Comparison of ENCODE assay signal across 12 cellular contexts in genomic region chr14:90510208-90510607, GRCh38.
DNase-seq lines count a peak whose midpoint lies in the region; ATAC-seq and TF ChIP-seq lines count a peak whose summit lies in the region.
"Had no signal": no experiment of that assay in that cellular context is flagged by ENCODE, and none has a peak within 500 bp of the region (broad histone marks: within the 10 kb centered on the region; RNA-seq: fewer than 3 reads in every experiment).

No MANE protein-coding gene starts in this region.

- CTCF ChIA-PET in HEK293T (lab: Yijun Ruan, JAX) = no interaction called here
- CTCF ChIA-PET in activated CD8-positive, alpha-beta T cell treated with anti-CD3 and anti-CD28 coated beads for 36 hours (lab: Charles Lee) = interaction anchor here (1.8 kb wide), 1 partner anchor 9 kb away, joined by 6 read pairs; no protein-coding TSS in a partner anchor

- H3K27ac Mint-ChIP-seq in mesothelial cell of epicardium = peak overlapping the region; percentile 66
- H3K27ac Mint-ChIP-seq in activated CD8-positive, alpha-beta T cell treated with anti-CD3 and anti-CD28 coated beads for 36 hours = no peak overlapping the region
- H3K27ac Mint-ChIP-seq: CD4-positive, alpha-beta memory T cell; T-helper 2 cell treated with Interferon-gamma antibody and Interleukin-4, amounts not matched to agents 5 μg/mL and 100 μg/mL, for 36 hours had no signal

- H3K27me3 Mint-ChIP-seq in mesothelial cell of epicardium (ENCODE audit: low read depth) = peaks cover 11% of the 10 kb centered on the region
- H3K27me3 Mint-ChIP-seq in activated CD8-positive, alpha-beta T cell treated with anti-CD3 and anti-CD28 coated beads for 36 hours = peaks cover 17% of the 10 kb centered on the region

- DNase-seq in DMS79 treated with DMSO at 0.1 percent for 48 hours (lab: John Stamatoyannopoulos, UW) (peak; percentile 69), NCI-H2081 treated with DMSO at 0.1 percent for 48 hours (lab: John Stamatoyannopoulos, UW) (peak; percentile 39), epithelial cell of esophagus (ENCODE audit: low read depth) (peak; percentile 48), mesothelial cell of epicardium (ENCODE audit: low spot score in 2 of 2, unreplicated experiment in 2 of 2) (no peak), AG08395 (ENCODE audit: low spot score) (no peak), HEK293T (ENCODE audit: extremely low spot score) (no peak)
- DNase-seq in activated CD8-positive, alpha-beta T cell treated with anti-CD3 and anti-CD28 coated beads for 36 hours = no peak
- no peak for DNase-seq in stimulated activated CD4-positive, alpha-beta T cell treated with anti-CD3 and anti-CD28 coated beads, Interleukin-2, amount 100 ng/mL, for 24 hours
- DNase-seq: CD4-positive, alpha-beta memory T cell; NK-92 treated with Interleukin-12 subunit alpha and Interleukin-12 subunit beta, amount 100 ng/mL, for 24 hours had no signal

- H3K4me3 Mint-ChIP-seq in mesothelial cell of epicardium = no peak overlapping the region
- H3K4me3 Mint-ChIP-seq in activated CD8-positive, alpha-beta T cell treated with anti-CD3 and anti-CD28 coated beads for 36 hours = no peak overlapping the region
- H3K4me3 Mint-ChIP-seq: CD4-positive, alpha-beta memory T cell; T-helper 2 cell treated with Interferon-gamma antibody and Interleukin-4, amounts not matched to agents 5 μg/mL and 100 μg/mL, for 36 hours had no signal

- no peak overlapping the region for H3K4me3 ChIP-seq in epithelial cell of esophagus (ENCODE audit: low read length)
- H3K4me3 ChIP-seq: GM12878 had no signal

- ATAC-seq in activated CD8-positive, alpha-beta T cell treated with anti-CD3 and anti-CD28 coated beads for 36 hours = no peak
- ATAC-seq: GM12878 had no signal

- H3K4me1 Mint-ChIP-seq in mesothelial cell of epicardium = peaks cover 46% of the 10 kb centered on the region
- H3K4me1 Mint-ChIP-seq in activated CD8-positive, alpha-beta T cell treated with anti-CD3 and anti-CD28 coated beads for 36 hours (ENCODE audit: low read depth) = peaks cover 6% of the 10 kb centered on the region

- POLR2A ChIA-PET in HEK293T (lab: Yijun Ruan, JAX) = no interaction called here
- POLR2A ChIA-PET in activated CD8-positive, alpha-beta T cell treated with anti-CD3 and anti-CD28 coated beads for 36 hours (lab: Charles Lee) = interaction anchor here (0.7 kb wide), 1 partner anchor 502 kb away, joined by 3 read pairs; no protein-coding TSS in a partner anchor

- H3K9me3 Mint-ChIP-seq in mesothelial cell of epicardium = peaks cover 3% of the 10 kb centered on the region
- no peaks in the 10 kb centered on the region for H3K9me3 Mint-ChIP-seq in activated CD8-positive, alpha-beta T cell treated with anti-CD3 and anti-CD28 coated beads for 36 hours
- H3K9me3 Mint-ChIP-seq: CD4-positive, alpha-beta memory T cell; T-helper 2 cell treated with Interferon-gamma antibody and Interleukin-4, amounts not matched to agents 5 μg/mL and 100 μg/mL, for 36 hours had no signal

- no peak for TF ChIP-seq CTCF in epithelial cell of esophagus (IDR thresholded peaks at IDR 0.05; ENCODE audit: insufficient read depth, low read depth, low read length, missing control alignments)
- TF ChIP-seq CTCF in mesothelial cell of epicardium (IDR thresholded peaks at IDR 0.05; ENCODE audit: unreplicated experiment) = no peak
- TF ChIP-seq CTCF in activated CD8-positive, alpha-beta T cell treated with anti-CD3 and anti-CD28 coated beads for 36 hours (IDR thresholded peaks at IDR 0.05) = no peak

- no peaks in the 10 kb centered on the region for H3K36me3 Mint-ChIP-seq in mesothelial cell of epicardium
- no peaks in the 10 kb centered on the region for H3K36me3 Mint-ChIP-seq in activated CD8-positive, alpha-beta T cell treated with anti-CD3 and anti-CD28 coated beads for 36 hours (ENCODE audit: low read depth)
- H3K36me3 Mint-ChIP-seq: CD4-positive, alpha-beta memory T cell had no signal

- intact Hi-C loops in activated CD8-positive, alpha-beta T cell treated with anti-CD3 and anti-CD28 coated beads for 36 hours (cut with micrococcal nuclease) = no loop called here

TF ChIP-seq in HEK293T, 16 proteins besides CTCF, POLR2A, EP300 and RAD21:
- TF ChIP-seq L3MBTL2 (conservative IDR thresholded peaks at IDR 0.05) (no peak), ELF4 (IDR thresholded peaks at IDR 0.05) (no peak), BHLHE40 (IDR thresholded peaks at IDR 0.05; ENCODE audit: borderline replicate concordance) (no peak), PKNOX1 (IDR thresholded peaks at IDR 0.05) (no peak), HDGF (IDR thresholded peaks at IDR 0.05; ENCODE audit: borderline replicate concordance) (no peak), SUZ12 (IDR thresholded peaks at IDR 0.05) (no peak), TARDBP (IDR thresholded peaks at IDR 0.05) (no peak), FOXA1 (IDR thresholded peaks at IDR 0.05) (no peak), FOXK2 (IDR thresholded peaks at IDR 0.05) (no peak)

Comparison
In these comparisons a context has a peak if more than half of its experiments do, and no peak if none do; other contexts are left out.
1. DNase-seq: peak in DMS79 treated with DMSO at 0.1 percent for 48 hours (single experiment), NCI-H2081 treated with DMSO at 0.1 percent for 48 hours (single experiment) and epithelial cell of esophagus (single experiment); none in mesothelial cell of epicardium (0 of 2), AG08395 (single experiment), HEK293T (single experiment), activated CD8-positive, alpha-beta T cell treated with anti-CD3 and anti-CD28 coated beads for 36 hours (single experiment) and stimulated activated CD4-positive, alpha-beta T cell treated with anti-CD3 and anti-CD28 coated beads, Interleukin-2, amount 100 ng/mL, for 24 hours (0 of 2).